8 cellular contexts compared by ENCODE assay signal in the genomic region with DNA sequence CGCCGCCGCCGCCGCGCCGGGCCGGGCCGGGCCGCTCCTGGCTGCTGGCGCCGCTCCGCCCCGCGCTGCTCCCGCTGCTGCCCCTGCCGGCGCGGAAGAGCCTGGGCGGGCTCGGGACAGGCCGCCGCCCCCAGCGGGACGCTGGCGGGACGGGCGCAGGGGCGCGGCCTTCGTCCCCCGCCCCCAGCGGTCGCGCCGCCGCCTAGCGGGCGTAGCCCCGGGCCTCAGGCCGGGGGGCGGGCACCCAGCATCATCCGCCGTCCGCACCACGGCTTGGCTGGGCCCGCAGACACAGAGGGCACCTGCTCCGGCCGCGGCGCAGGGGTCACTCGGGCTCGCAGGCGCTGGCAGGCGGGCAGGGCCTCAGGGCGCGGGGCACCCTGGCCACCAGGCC. TPM values are rescaled to one million over a fixed set of nuclear protein-coding genes. Genes with fewer than 3 reads are reported as not detected.
A peak's percentile ranks its signal among the peaks of the same experiment; 100 is the strongest.
DNase-seq lines count a peak whose midpoint lies in the region; ATAC-seq lines count a peak whose summit lies in the region.

A gene (minus strand): TSS at position 107 of the 394 bp plus-strand sequence. CDS start 218 bp downstream, outside the sequence.

- DNase-seq in CD1c-positive myeloid dendritic cell (ENCODE audit: extremely low spot score) (peak; percentile 95), OCI-M1 (lab: John Stamatoyannopoulos, UW) (peak; percentile 80), activated T-helper 1 cell treated with Interleukin-2 at 50 U/mL for 16 hours (ENCODE audit: low read depth) (peak; percentile 70), fibroblast of gingiva (ENCODE audit: low read depth) (peak; percentile 86), naive B cell (peak; percentile 83)
- peak; percentile 73 for DNase-seq in stimulated activated naive B cell treated with anti-CD40 and anti-IgM and Interleukin-4, amounts not matched to agents 10 μg/mL and 1 μg/mL and 100 μg/mL, for 72 hours

- H3K27ac Mint-ChIP-seq in naive B cell: peak within 1 kb of the TSS in 5 of 6 donors; percentile 88 to 98 (median 95)
- peak within 1 kb of the TSS; percentile 97 for H3K27ac Mint-ChIP-seq in stimulated activated naive B cell treated with anti-CD40 and anti-IgM and Interleukin-4, amounts not matched to agents 10 μg/mL and 1 μg/mL and 100 μg/mL, for 72 hours

- H3K9me3 Mint-ChIP-seq in naive B cell: no peaks in the 10 kb centered on the region
- H3K9me3 Mint-ChIP-seq in stimulated activated naive B cell treated with anti-CD40 and anti-IgM and Interleukin-4, amounts not matched to agents 10 μg/mL and 1 μg/mL and 100 μg/mL, for 72 hours: no peaks in the 10 kb centered on the region

- peaks cover 32 to 42% (median 34%) of the 10 kb centered on the region in 3 donors for H3K4me1 Mint-ChIP-seq in naive B cell
- H3K4me1 Mint-ChIP-seq in stimulated activated naive B cell treated with anti-CD40 and anti-IgM and Interleukin-4, amounts not matched to agents 10 μg/mL and 1 μg/mL and 100 μg/mL, for 72 hours: peaks cover 22 to 35% of the 10 kb centered on the region in 2 donors

- no peaks in the 10 kb centered on the region for H3K36me3 Mint-ChIP-seq in naive B cell
- peaks cover 7 to 10% of the 10 kb centered on the region in 2 donors for H3K36me3 Mint-ChIP-seq in stimulated activated naive B cell treated with anti-CD40 and anti-IgM and Interleukin-4, amounts not matched to agents 10 μg/mL and 1 μg/mL and 100 μg/mL, for 72 hours

- no peaks in the 10 kb centered on the region for H3K27me3 Mint-ChIP-seq in naive B cell
- no peaks in the 10 kb centered on the region for H3K27me3 Mint-ChIP-seq in stimulated activated naive B cell treated with anti-CD40 and anti-IgM and Interleukin-4, amounts not matched to agents 10 μg/mL and 1 μg/mL and 100 μg/mL, for 72 hours

- ATAC-seq in GM19025 (IDR thresholded peaks at IDR 0.05; ENCODE audit: low read depth, unreplicated experiment) (peak; percentile 79), HG03175 (IDR thresholded peaks at IDR 0.05; ENCODE audit: unreplicated experiment) (peak; percentile 84), naive B cell (ENCODE audit: low read depth in 2 of 2) (peak; percentile 81 to 87)
- peak; percentile 88 to 89 for ATAC-seq in stimulated activated naive B cell treated with anti-CD40 and anti-IgM and Interleukin-4, amounts not matched to agents 10 μg/mL and 1 μg/mL and 100 μg/mL, for 72 hours (replicated peaks)

- peak within 1 kb of the TSS; percentile 92 to 100 (median 96) for H3K4me3 Mint-ChIP-seq in naive B cell
- H3K4me3 Mint-ChIP-seq in stimulated activated naive B cell treated with anti-CD40 and anti-IgM and Interleukin-4, amounts not matched to agents 10 μg/mL and 1 μg/mL and 100 μg/mL, for 72 hours: peak within 1 kb of the TSS; percentile 98

RNA-seq across cellular contexts. Expression of the gene that starts here (rescaled TPM):
- polyA plus RNA-seq in naive B cell (ENCODE audit: low read depth in 6 of 6): 100 to 1,000 TPM in 3 of 6 donors, 10 to 100 TPM in 3; 54.4 to 290 (median 98.6) TPM

Comparison
In these comparisons a context has a peak if more than half of its experiments do, and no peak if none do; other contexts are left out.
1. Peak in every context shown above with its lines: DNase-seq and ATAC-seq.